ENCODE assay signal across 8 cellular contexts in genomic region chr14:77641534-77642341, GRCh38. TPM values are rescaled to one million over a fixed set of nuclear protein-coding genes. Genes with fewer than 3 reads are reported as not detected.
DNase-seq lines count a peak whose midpoint lies in the region; TF ChIP-seq lines count a peak whose summit lies in the region.

No MANE protein-coding gene starts in this region.

- TF ChIP-seq POLR2A in uterus (IDR thresholded peaks at IDR 0.05), result no peak

- DNase-seq in NCI-H2227 (lab: John Stamatoyannopoulos, UW; ENCODE audit: unreplicated experiment), result peak; percentile 13
- no peak for DNase-seq in NCI-H2227 treated with DMSO at 0.1 percent for 48 hours (lab: John Stamatoyannopoulos, UW)
- peak; percentile 78 for DNase-seq in OCI-M1 (lab: John Stamatoyannopoulos, UW)
- peak; percentile 64 for DNase-seq in activated gamma-delta T cell treated with Interleukin-2 at 50 U/mL for 16 hours
- peak; percentile 76 for DNase-seq in germinal center (ENCODE audit: low spot score)
- DNase-seq in retinal pigment epithelial cell (ENCODE audit: low read depth), result no peak
- DNase-seq in uterus, result peak; percentile 74 to 75
- DNase-seq in iPS-NIHi7 (ENCODE audit: extremely low spot score), result no peak

- no peaks in the 10 kb centered on the region for H3K36me3 ChIP-seq in uterus

- H3K27me3 ChIP-seq in uterus, result no peaks in the 10 kb centered on the region

- peak overlapping the region; percentile 79 to 82 for H3K27ac ChIP-seq in uterus

- peaks cover 0 to 3% of the 10 kb centered on the region in 2 donors for H3K9me3 ChIP-seq in uterus

- intact Hi-C loops in uterus (cut with DNase I; ENCODE audit: low total_unique reads), result no loop called here

- H3K4me3 ChIP-seq in retinal pigment epithelial cell (ENCODE audit: low read length) (peak overlapping the region; percentile 31), uterus (peak overlapping the region; percentile 31 to 42)

- no peaks in the 10 kb centered on the region for H3K4me1 ChIP-seq in uterus

- TF ChIP-seq CTCF in retinal pigment epithelial cell (conservative IDR thresholded peaks at IDR 0.05; ENCODE audit: low read depth, low read length), result no peak
- TF ChIP-seq CTCF in uterus (IDR thresholded peaks at IDR 0.05), result no peak

RNA-seq across cellular contexts. Expression of gene SPTLC2, which starts 25.3 kb away (rescaled TPM):
- total RNA-seq in uterus, result 10 to 100 TPM; 12.3 to 64.2 (median 32.1) TPM

Comparison
In these comparisons a context has a peak if more than half of its experiments do, and no peak if none do; other contexts are left out.
1. DNase-seq: peak in NCI-H2227 (single experiment), OCI-M1 (single experiment), activated gamma-delta T cell treated with Interleukin-2 at 50 U/mL for 16 hours (single experiment), germinal center (single experiment) and uterus (2 of 2); none in NCI-H2227 treated with DMSO at 0.1 percent for 48 hours (single experiment), retinal pigment epithelial cell (single experiment) and iPS-NIHi7 (single experiment).